In the genomic region with DNA sequence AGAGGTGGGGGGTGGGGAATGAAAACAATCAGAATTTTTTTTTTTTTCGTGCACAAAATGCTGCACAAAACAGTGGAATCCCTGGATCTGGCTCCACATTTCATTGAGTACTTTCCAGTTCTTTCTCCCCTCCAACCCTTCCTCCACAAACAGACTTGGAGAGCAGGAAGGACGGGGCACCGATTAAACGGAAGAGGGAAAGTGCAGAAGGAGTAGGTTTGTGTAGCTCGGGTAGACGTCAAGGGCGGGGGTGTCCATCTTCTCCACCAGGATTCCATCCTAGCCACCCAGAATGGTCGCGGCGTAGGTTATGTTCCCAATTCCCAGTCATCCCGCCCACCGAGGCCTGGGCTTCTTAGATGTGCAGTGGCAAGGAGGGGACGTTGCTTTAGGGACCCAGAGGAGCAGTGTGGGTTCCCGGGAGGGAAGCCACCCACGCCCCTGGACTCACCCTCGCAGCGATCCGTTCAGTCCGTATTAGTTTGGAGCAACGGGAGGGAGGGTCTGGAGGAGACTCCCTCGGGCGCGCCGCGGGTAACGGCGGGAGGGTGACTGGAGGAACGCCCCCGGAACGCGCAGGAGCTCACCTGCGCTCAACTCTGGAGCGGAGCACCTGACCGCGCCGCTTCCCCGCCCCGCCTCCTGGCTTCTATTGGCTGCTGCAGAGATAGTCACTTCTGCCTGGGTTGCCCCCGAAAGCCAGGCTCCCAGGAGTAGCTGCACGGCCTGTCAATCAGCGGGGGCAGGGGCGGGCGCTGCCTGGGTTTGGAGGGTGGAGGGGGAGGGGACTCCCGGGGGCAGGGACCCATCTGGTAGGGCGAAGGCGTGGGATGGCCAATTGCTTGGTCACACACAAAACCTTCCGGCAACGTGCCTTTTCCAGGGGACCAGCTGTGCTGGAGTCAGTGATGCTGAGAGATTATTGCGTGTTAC, we compare ENCODE assay signal across 8 cellular contexts. TPM values are rescaled to one million over a fixed set of nuclear protein-coding genes. Genes with fewer than 3 reads are reported as not detected.
DNase-seq lines count a peak whose midpoint lies in the region; ATAC-seq and TF ChIP-seq lines count a peak whose summit lies in the region.

A gene with protein sequence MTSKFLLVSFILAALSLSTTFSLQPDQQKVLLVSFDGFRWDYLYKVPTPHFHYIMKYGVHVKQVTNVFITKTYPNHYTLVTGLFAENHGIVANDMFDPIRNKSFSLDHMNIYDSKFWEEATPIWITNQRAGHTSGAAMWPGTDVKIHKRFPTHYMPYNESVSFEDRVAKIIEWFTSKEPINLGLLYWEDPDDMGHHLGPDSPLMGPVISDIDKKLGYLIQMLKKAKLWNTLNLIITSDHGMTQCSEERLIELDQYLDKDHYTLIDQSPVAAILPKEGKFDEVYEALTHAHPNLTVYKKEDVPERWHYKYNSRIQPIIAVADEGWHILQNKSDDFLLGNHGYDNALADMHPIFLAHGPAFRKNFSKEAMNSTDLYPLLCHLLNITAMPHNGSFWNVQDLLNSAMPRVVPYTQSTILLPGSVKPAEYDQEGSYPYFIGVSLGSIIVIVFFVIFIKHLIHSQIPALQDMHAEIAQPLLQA (minus strand): TSS at position 624 of the 933 bp plus-strand sequence. CDS start 2,718 bp downstream, outside the sequence.

- H3K4me3 ChIP-seq in OCI-LY7 (ENCODE audit: low read depth, low read length, poor library complexity, severe bottlenecking), result peak within 1 kb of the TSS; percentile 69

- H4K20me1 ChIP-seq in OCI-LY7 (ENCODE audit: insufficient read depth, low read length), result no peaks in the 10 kb centered on the region

- intact Hi-C loops in OCI-LY7 (cut with micrococcal nuclease; ENCODE audit: unreplicated experiment), result no loop called here
- intact Hi-C loops in head of caudate nucleus (cut with DNase I), result loop anchor here (2.0 kb wide), 1 partner anchor 40 kb away; no protein-coding TSS in a partner anchor

- no TSS peak for BruUV-seq in OCI-LY7 (replicated peaks; lab: Mats Ljungman, UMichigan)

- no peaks in the 10 kb centered on the region for H3K36me3 ChIP-seq in OCI-LY7 (ENCODE audit: insufficient read depth, low read length)

- H2AFZ ChIP-seq in OCI-LY7 (ENCODE audit: low read length), result peak within 1 kb of the TSS; percentile 69

- TF ChIP-seq CTCF in C4-2B (conservative IDR thresholded peaks at IDR 0.05) (no peak), OCI-LY7 (conservative IDR thresholded peaks at IDR 0.05; ENCODE audit: low read length) (no peak)

- H3K4me1 ChIP-seq in OCI-LY7 (ENCODE audit: insufficient read depth, low read length, poor library complexity, severe bottlenecking), result peaks cover under 1% of the 10 kb centered on the region

- ATAC-seq in GM19372 (IDR thresholded peaks at IDR 0.05; ENCODE audit: low read depth, unreplicated experiment) (peak; percentile 92), HG03520 (IDR thresholded peaks at IDR 0.05; ENCODE audit: unreplicated experiment) (peak; percentile 73)

- no peaks in the 10 kb centered on the region for H3K9me3 ChIP-seq in OCI-LY7 (ENCODE audit: low read length)

- H3K4me2 ChIP-seq in OCI-LY7 (ENCODE audit: low read length), result peak within 1 kb of the TSS; percentile 72

- CTCF ChIA-PET in OCI-LY7 (lab: Charles Lee; ENCODE audit: unreplicated experiment), result interaction anchor here (0.8 kb wide), 1 partner anchor 566 kb away, joined by 3 read pairs; no protein-coding TSS in a partner anchor

- no peaks in the 10 kb centered on the region for H3K79me2 ChIP-seq in OCI-LY7 (ENCODE audit: insufficient read depth, low read depth, low read length)

- DNase-seq in OCI-LY7 (ENCODE audit: low spot score) (peak; percentile 79), head of caudate nucleus (peak; percentile 88 to 98 (median 96)), nucleus accumbens (lab: John Stamatoyannopoulos, UW) (peak; percentile 43 to 97 (median 90)), substantia nigra (lab: John Stamatoyannopoulos, UW) (peak; percentile 29 to 97 (median 88))
- DNase-seq in activated naive CD4-positive, alpha-beta T cell (lab: John Stamatoyannopoulos, UW), result peak; percentile 2 to 55 (median 10)

- POLR2A ChIA-PET in OCI-LY7 (lab: Charles Lee), result interaction anchor here (0.7 to 1.7 kb wide), 4 partner anchors 24 to 1409 kb away, joined by 3 to 4 read pairs (median 3); a partner anchor contains a TSS

- H3K27ac ChIP-seq in C4-2B, result peak within 1 kb of the TSS; percentile 82
- no peak within 1 kb of the TSS for H3K27ac ChIP-seq in OCI-LY7 (ENCODE audit: low read depth, low read length, poor library complexity, severe bottlenecking)
- peak within 1 kb of the TSS; percentile 70 for H3K27ac ChIP-seq in substantia nigra (ENCODE audit: low read depth, low read length, poor library complexity, severe bottlenecking)

- H3K9me2 ChIP-seq in OCI-LY7 (ENCODE audit: insufficient read depth, low read length), result no peaks in the 10 kb centered on the region

RNA-seq across cellular contexts. Expression of the gene that starts here (rescaled TPM):
- 0.50 and 0.59 TPM in 2 replicates for total RNA-seq in OCI-LY7 (2014; rRNA removed; shearing (Covaris generic))
- total RNA-seq in OCI-LY7 (2022), result 1.6 and 2.4 TPM in 2 replicates

Comparison
In these comparisons a context has a peak if more than half of its experiments do, and no peak if none do; other contexts are left out.
1. DNase-seq: peak in every context shown above with its lines; median percentile 96 in head of caudate nucleus; 90 in nucleus accumbens; 88 in substantia nigra; 79 in OCI-LY7; 10 in activated naive CD4-positive, alpha-beta T cell.